9 cellular contexts compared by ENCODE assay signal in genomic region chr19:15433519-15434069, GRCh38. TPM values are rescaled to one million over a fixed set of nuclear protein-coding genes. Genes with fewer than 3 reads are reported as not detected.
DNase-seq lines count a peak whose midpoint lies in the region; ATAC-seq and TF ChIP-seq lines count a peak whose summit lies in the region.
"Had no signal": no experiment of that assay in that cellular context is flagged by ENCODE, and none has a peak within 500 bp of the region (broad histone marks: within the 10 kb centered on the region; RNA-seq: fewer than 3 reads in every experiment).

No MANE protein-coding gene starts in this region.

- peak overlapping the region; percentile 90 to 93 for H3K27ac ChIP-seq in left lung
- H3K27ac ChIP-seq in thymus (ENCODE audit: low read depth): no peak overlapping the region

- intact Hi-C loops in left lung (cut with DNase I): no loop called here

- H3K4me3 ChIP-seq in adipocyte (ENCODE audit: low read length) (peak overlapping the region; percentile 89), left lung (peak overlapping the region in 1 of 2 donors; percentile 76), thymus (ENCODE audit: low read length) (peak overlapping the region; percentile 89)

- H3K4me1 ChIP-seq in adipocyte (ENCODE audit: control insufficient read depth, insufficient read depth, low read length) (peaks cover 39% of the 10 kb centered on the region), left lung (peaks cover 16 to 38% of the 10 kb centered on the region in 2 donors), thymus (ENCODE audit: control insufficient read depth, insufficient read depth, low read length) (peaks cover 8% of the 10 kb centered on the region)

- H3K27me3 ChIP-seq in adipocyte (replicated peaks; ENCODE audit: control insufficient read depth, insufficient read depth, low read length) (no peaks in the 10 kb centered on the region), left lung (no peaks in the 10 kb centered on the region), thymus (ENCODE audit: control insufficient read depth, insufficient read depth) (no peaks in the 10 kb centered on the region)

- H3K4me1 Mint-ChIP-seq in activated T-cell treated with anti-CD3 and anti-CD28 coated beads, Interleukin-2, amount 50 U/mL, for 4 hours (ENCODE audit: low read depth): peaks cover 30% of the 10 kb centered on the region

- no peaks in the 10 kb centered on the region for H3K27me3 Mint-ChIP-seq in activated T-cell treated with anti-CD3 and anti-CD28 coated beads, Interleukin-2, amount 50 U/mL, for 4 hours (ENCODE audit: low read depth)

- H3K36me3 ChIP-seq in adipocyte (ENCODE audit: control insufficient read depth, insufficient read depth, low read length, severe bottlenecking) (peaks cover 6% of the 10 kb centered on the region), left lung (peaks cover 0 to 29% of the 10 kb centered on the region in 2 donors), thymus (ENCODE audit: control insufficient read depth, insufficient read depth) (peaks cover 23% of the 10 kb centered on the region)

- no peak for DNase-seq in activated T-cell treated with anti-CD3 and anti-CD28 coated beads, Interleukin-2, amount 50 U/mL, for 4 hours
- DNase-seq in activated T-cell treated with anti-CD3 and anti-CD28 coated beads, Interleukin-2, amount 50 U/mL, for 48 hours: no peak
- DNase-seq in adipocyte (ENCODE audit: low read depth) (no peak), left lung (no peak), NCI-H2081 (lab: John Stamatoyannopoulos, UW) (no peak)
- DNase-seq in stimulated activated CD4-positive, alpha-beta T cell treated with anti-CD3 and anti-CD28 coated beads, Interleukin-12 subunit alpha, Interleukin-12 subunit beta, amount 100 ng/mL, for 4 hours: no peak

- no peak for TF ChIP-seq CTCF in left lung (IDR thresholded peaks at IDR 0.05)

- peak overlapping the region; percentile 91 for H3K4me3 Mint-ChIP-seq in activated T-cell treated with anti-CD3 and anti-CD28 coated beads, Interleukin-2, amount 50 U/mL, for 4 hours

- 71% methylated on average over 8 of the region's 8 CpGs for WGBS in thymus

- H3K36me3 Mint-ChIP-seq in activated T-cell treated with anti-CD3 and anti-CD28 coated beads, Interleukin-2, amount 50 U/mL, for 4 hours (ENCODE audit: insufficient read depth): peaks cover 4% of the 10 kb centered on the region

- no peaks in the 10 kb centered on the region for H3K9me3 Mint-ChIP-seq in activated T-cell treated with anti-CD3 and anti-CD28 coated beads, Interleukin-2, amount 50 U/mL, for 4 hours

- ATAC-seq in activated T-cell treated with anti-CD3 and anti-CD28 coated beads, Interleukin-2, amount 50 U/mL, for 4 hours: no peak
- ATAC-seq in left lung (no peak), GM18858 (IDR thresholded peaks at IDR 0.05; ENCODE audit: unreplicated experiment) (no peak)

- peak overlapping the region; percentile 94 for H3K9ac ChIP-seq in adipocyte (ENCODE audit: low read length)

- H3K9me3 ChIP-seq in adipocyte (ENCODE audit: control insufficient read depth, low read length) (no peaks in the 10 kb centered on the region), left lung (no peaks in the 10 kb centered on the region), thymus (ENCODE audit: control insufficient read depth) (no peaks in the 10 kb centered on the region)

RNA-seq across cellular contexts. Expression of gene AKAP8L, which starts 14.8 kb away (rescaled TPM):
- 10 to 100 TPM; 65.3 to 67.6 (median 65.5) TPM for total RNA-seq in activated T-cell treated with anti-CD3 and anti-CD28 coated beads, Interleukin-2, amount 50 U/mL, for 4 hours
- total RNA-seq in left lung: 10 to 100 TPM; 76.4 to 81.1 TPM
- polyA plus RNA-seq in thymus: 128 TPM

RNA-seq across cellular contexts. Expression of gene WIZ, which starts 16.2 kb away (rescaled TPM):
- total RNA-seq in activated T-cell treated with anti-CD3 and anti-CD28 coated beads, Interleukin-2, amount 50 U/mL, for 4 hours: 10 to 100 TPM; 50.5 to 54.4 (median 53.8) TPM
- total RNA-seq in left lung: 10 to 100 TPM; 31.0 to 36.2 TPM
- polyA plus RNA-seq in thymus: 13.3 TPM

RNA-seq across cellular contexts. Expression of gene RASAL3, which starts 30.8 kb away (rescaled TPM):
- 100 to 1,000 TPM in 2 of 3 donors, 10 to 100 TPM in 1; 91.0 to 112 (median 106) TPM for total RNA-seq in activated T-cell treated with anti-CD3 and anti-CD28 coated beads, Interleukin-2, amount 50 U/mL, for 4 hours
- 10 to 100 TPM in 1 of 2 donors, 1 to 10 TPM in 1; 7.6 to 27.1 TPM for total RNA-seq in left lung
- polyA plus RNA-seq in thymus: 68.1 TPM

RNA-seq across cellular contexts. Expression of gene PGLYRP2, which starts 45.7 kb away (rescaled TPM):
- under 1 TPM in 1 of 3 donors, not detected in 2; 0.08 TPM for total RNA-seq in activated T-cell treated with anti-CD3 and anti-CD28 coated beads, Interleukin-2, amount 50 U/mL, for 4 hours
- total RNA-seq in left lung: not detected
- 0.14 TPM for polyA plus RNA-seq in thymus
- total RNA-seq: renal cortical epithelial cell had no signal

RNA-seq across cellular contexts. Expression of gene AKAP8, which starts 54.0 kb away (rescaled TPM):
- 10 to 100 TPM; 83.0 to 88.8 (median 88.0) TPM for total RNA-seq in activated T-cell treated with anti-CD3 and anti-CD28 coated beads, Interleukin-2, amount 50 U/mL, for 4 hours
- 10 to 100 TPM; 19.5 to 36.8 TPM for total RNA-seq in left lung
- polyA plus RNA-seq in thymus: 25.4 TPM
